In the genomic region with DNA sequence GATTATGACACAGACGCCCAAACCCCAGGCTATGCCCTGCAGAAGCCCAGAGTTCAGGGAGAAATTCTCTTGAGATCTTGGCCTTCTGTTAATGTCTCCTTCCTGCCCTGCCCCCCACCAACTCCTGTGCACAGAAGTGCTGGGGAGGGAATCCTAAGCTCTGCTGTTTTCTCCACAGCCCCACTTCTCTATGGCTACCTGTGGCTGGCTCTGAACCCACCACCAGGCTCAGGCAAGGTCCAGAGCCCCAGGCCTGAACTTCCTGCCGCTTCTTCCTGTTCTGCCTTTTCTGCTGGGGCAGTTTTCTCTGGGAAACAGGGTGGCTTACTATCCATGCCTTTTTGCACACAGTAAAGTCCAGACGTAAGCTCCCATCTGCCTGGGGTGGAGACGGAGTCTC, we compare ENCODE assay signal across 23 cellular contexts.
"Had no signal": no experiment of that assay in that cellular context is flagged by ENCODE, and none has a peak within 500 bp of the region (broad histone marks: within the 10 kb centered on the region; RNA-seq: fewer than 3 reads in every experiment).

No MANE protein-coding gene starts in this region.

- DNase-seq: activated CD4-positive, alpha-beta memory T cell treated with anti-CD3 and anti-CD28 coated beads for 36 hours; activated CD4-positive, alpha-beta T cell treated with anti-CD3 and anti-CD28 coated beads for 48 hours; activated CD4-positive, alpha-beta T cell treated with anti-CD3 and anti-CD28 coated beads, Interleukin-2, amount 50 U/mL, for 1 hour; activated CD4-positive, CD25-positive, alpha-beta regulatory T cell; activated CD8-positive, alpha-beta memory T cell treated with anti-CD3 and anti-CD28 coated beads, Interleukin-2, amount 10 ng/mL, durations not matched to agents 7 days and 5 days; activated CD8-positive, alpha-beta memory T cell treated with anti-CD3 and anti-CD28 coated beads, Interleukin-2, amount 50 U/mL, for 4 hours; activated CD8-positive, alpha-beta T cell treated with anti-CD3 and anti-CD28 coated beads, Interleukin-2, amount 10 ng/mL, durations not matched to agents 7 days and 5 days; activated effector memory CD4-positive, alpha-beta T cell treated with anti-CD3 and anti-CD28 coated beads, Interleukin-2, amount 50 U/mL, for 16 hours; activated naive CD4-positive, alpha-beta T cell treated with anti-CD3 and anti-CD28 coated beads for 36 hours; activated naive CD8-positive, alpha-beta T cell treated with anti-CD3 and anti-CD28 coated beads, Interleukin-2, amount 10 ng/mL, durations not matched to agents 7 days and 5 days; activated T-cell treated with anti-CD3 and anti-CD28 coated beads, Interleukin-2, amount 50 U/mL, for 1 hour; activated T-cell treated with anti-CD3 and anti-CD28 coated beads, Interleukin-2, amount 50 U/mL, for 48 hours; cortex of kidney; dermis blood vessel endothelial cell; effector CD8-positive, alpha-beta T cell; esophagus squamous epithelium; foreskin melanocyte; T-helper 2 cell had no signal

- H3K27me3 ChIP-seq: ascending aorta, breast epithelium, cardiac muscle cell had no signal

- H3K27ac ChIP-seq: ascending aorta, breast epithelium, cardiac muscle cell, epithelial cell of prostate, esophagus squamous epithelium had no signal

- ATAC-seq: activated CD8-positive, alpha-beta memory T cell treated with anti-CD3 and anti-CD28 coated beads, Interleukin-2, amount 10 ng/mL, durations not matched to agents 7 days and 5 days; activated CD8-positive, alpha-beta T cell treated with anti-CD3 and anti-CD28 coated beads, Interleukin-2, amount 10 ng/mL, durations not matched to agents 7 days and 5 days; activated naive CD4-positive, alpha-beta T cell treated with anti-CD3 and anti-CD28 coated beads, Interleukin-2, amount 50 U/mL, for 72 hours had no signal

- H3K4me3 ChIP-seq: ascending aorta, breast epithelium, cardiac muscle cell, esophagus squamous epithelium had no signal
